Comparison of ENCODE assay signal across 8 cellular contexts in genomic region chr6:158283304-158284005, GRCh38.
DNase-seq lines count a peak whose midpoint lies in the region; ATAC-seq and TF ChIP-seq lines count a peak whose summit lies in the region.

No MANE protein-coding gene starts in this region.

- peaks cover 4% of the 10 kb centered on the region for H3K36me3 Mint-ChIP-seq in central memory CD8-positive, alpha-beta T cell (ENCODE audit: insufficient read depth)

- peak overlapping the region; percentile 27 for H3K4me3 Mint-ChIP-seq in central memory CD8-positive, alpha-beta T cell

- H3K9ac ChIP-seq in HUES6 (ENCODE audit: low read length) (no peak overlapping the region), muscle layer of colon (ENCODE audit: low read length) (no peak overlapping the region)

- H3K27me3 ChIP-seq in DOHH2 (ENCODE audit: control insufficient read depth, low read length), result no peaks in the 10 kb centered on the region
- H3K27me3 ChIP-seq in HUES6 (ENCODE audit: control insufficient read depth, insufficient read depth, low read length), result no peaks in the 10 kb centered on the region
- H3K27me3 ChIP-seq in muscle layer of colon (ENCODE audit: control insufficient read depth in 1 of 2, insufficient read depth in 2 of 2, low read length in 2 of 2), result no peaks in the 10 kb centered on the region

- H3K36me3 ChIP-seq in DOHH2 (ENCODE audit: control insufficient read depth, low read length), result peaks cover 20% of the 10 kb centered on the region
- H3K36me3 ChIP-seq in HUES6 (ENCODE audit: control insufficient read depth, insufficient read depth, low read length), result no peaks in the 10 kb centered on the region
- H3K36me3 ChIP-seq in muscle layer of colon (ENCODE audit: insufficient read depth, low read length), result no peaks in the 10 kb centered on the region

- H3K27me3 Mint-ChIP-seq in central memory CD8-positive, alpha-beta T cell, result no peaks in the 10 kb centered on the region

- ATAC-seq in central memory CD8-positive, alpha-beta T cell (replicated peaks; ENCODE audit: extremely low read depth, poor library complexity, severe bottlenecking), result peak; percentile 74
- no peak for ATAC-seq in HG03521 (IDR thresholded peaks at IDR 0.05; ENCODE audit: unreplicated experiment)
- no peak for ATAC-seq in HG03095 (IDR thresholded peaks at IDR 0.05; ENCODE audit: unreplicated experiment)

- H3K4me1 ChIP-seq in DOHH2 (ENCODE audit: control insufficient read depth, low read length) (peaks cover 70% of the 10 kb centered on the region), HUES6 (ENCODE audit: control insufficient read depth, insufficient read depth, low read length) (peaks cover 29% of the 10 kb centered on the region), muscle layer of colon (ENCODE audit: insufficient read depth, low read length) (peaks cover 45% of the 10 kb centered on the region)

- H3K9me3 Mint-ChIP-seq in central memory CD8-positive, alpha-beta T cell, result no peaks in the 10 kb centered on the region

- peak; percentile 17 for TF ChIP-seq CTCF in DOHH2 (IDR thresholded peaks at IDR 0.05; ENCODE audit: low read depth, low read length, poor library complexity, severe bottlenecking)

- peak overlapping the region; percentile 73 for H3K27ac Mint-ChIP-seq in central memory CD8-positive, alpha-beta T cell (ENCODE audit: low read depth)

- peaks cover 8% of the 10 kb centered on the region for H3F3A ChIP-seq in DOHH2 (ENCODE audit: control insufficient read depth, insufficient read depth)

- peaks cover 67% of the 10 kb centered on the region for H3K79me2 ChIP-seq in DOHH2 (ENCODE audit: control insufficient read depth, low read length)

- peaks cover 40% of the 10 kb centered on the region for H3K4me1 Mint-ChIP-seq in central memory CD8-positive, alpha-beta T cell

- H3K4me2 ChIP-seq in DOHH2 (ENCODE audit: low read length), result peak overlapping the region; percentile 74

- H3K4me3 ChIP-seq in DOHH2 (ENCODE audit: low read length), result peak overlapping the region; percentile 51
- no peak overlapping the region for H3K4me3 ChIP-seq in HUES6 (ENCODE audit: low read depth, low read length)
- no peak overlapping the region for H3K4me3 ChIP-seq in muscle layer of colon (ENCODE audit: low read depth in 1 of 2, low read length in 2 of 2)

- H3K27ac ChIP-seq in DOHH2 (ENCODE audit: low read depth, low read length) (peak overlapping the region; percentile 77), HUES6 (ENCODE audit: low read depth, low read length) (peak overlapping the region; percentile 27), muscle layer of colon (ENCODE audit: low read depth, low read length) (peak overlapping the region; percentile 57)

- no peaks in the 10 kb centered on the region for H4K20me1 ChIP-seq in DOHH2 (ENCODE audit: control insufficient read depth, insufficient read depth, low read depth, low read length)

- H3K9me2 ChIP-seq in DOHH2 (replicated peaks; ENCODE audit: control insufficient read depth, low read length), result no peaks in the 10 kb centered on the region

- H3K9me3 ChIP-seq in DOHH2 (ENCODE audit: control insufficient read depth, insufficient read depth, low read length) (no peaks in the 10 kb centered on the region), HUES6 (ENCODE audit: control insufficient read depth, insufficient read depth, low read depth, low read length) (no peaks in the 10 kb centered on the region), muscle layer of colon (ENCODE audit: low read length) (no peaks in the 10 kb centered on the region)

- no peak for DNase-seq in central memory CD8-positive, alpha-beta T cell (ENCODE audit: low spot score in 2 of 2)
- DNase-seq in epidermal melanocyte (ENCODE audit: insufficient read length, low spot score), result no peak
- DNase-seq in activated CD4-positive, CD25-positive, alpha-beta regulatory T cell (lab: John Stamatoyannopoulos, UW), result no peak

Comparison
In these comparisons a context has a peak if more than half of its experiments do, and no peak if none do; other contexts are left out.
1. H3K27ac ChIP-seq: peak in every context shown above with its lines; median percentile 77 in DOHH2; 57 in muscle layer of colon; 27 in HUES6.